ENCODE assay signal across 2 cellular contexts in the genomic region with DNA sequence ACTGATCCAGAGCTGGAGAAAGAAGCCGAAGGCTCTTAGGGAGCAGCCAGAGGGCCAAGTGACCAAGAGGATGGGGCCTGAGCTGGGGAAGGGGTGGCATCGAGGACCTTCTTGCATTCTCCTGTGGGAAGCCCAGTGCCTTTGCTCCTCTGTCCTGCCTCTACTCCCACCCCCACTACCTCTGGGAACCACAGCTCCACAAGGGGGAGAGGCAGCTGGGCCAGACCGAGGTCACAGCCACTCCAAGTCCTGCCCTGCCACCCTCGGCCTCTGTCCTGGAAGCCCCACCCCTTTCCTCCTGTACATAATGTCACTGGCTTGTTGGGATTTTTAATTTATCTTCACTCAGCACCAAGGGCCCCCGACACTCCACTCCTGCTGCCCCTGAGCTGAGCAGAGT.
TF ChIP-seq lines count a peak whose summit lies in the region.

No MANE protein-coding gene starts in this region.

TF ChIP-seq in IMR-90, 13 proteins besides CTCF, POLR2A, EP300 and RAD21:
- TF ChIP-seq MXI1 (IDR thresholded peaks at IDR 0.05; ENCODE audit: borderline replicate concordance, low read depth, low read length): no peak
- TF ChIP-seq, protein P1, sequence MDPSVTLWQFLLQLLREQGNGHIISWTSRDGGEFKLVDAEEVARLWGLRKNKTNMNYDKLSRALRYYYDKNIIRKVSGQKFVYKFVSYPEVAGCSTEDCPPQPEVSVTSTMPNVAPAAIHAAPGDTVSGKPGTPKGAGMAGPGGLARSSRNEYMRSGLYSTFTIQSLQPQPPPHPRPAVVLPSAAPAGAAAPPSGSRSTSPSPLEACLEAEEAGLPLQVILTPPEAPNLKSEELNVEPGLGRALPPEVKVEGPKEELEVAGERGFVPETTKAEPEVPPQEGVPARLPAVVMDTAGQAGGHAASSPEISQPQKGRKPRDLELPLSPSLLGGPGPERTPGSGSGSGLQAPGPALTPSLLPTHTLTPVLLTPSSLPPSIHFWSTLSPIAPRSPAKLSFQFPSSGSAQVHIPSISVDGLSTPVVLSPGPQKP (IDR thresholded peaks at IDR 0.05; ENCODE audit: borderline replicate concordance, low read depth, low read length): no peak
- TF ChIP-seq BHLHE40 (IDR thresholded peaks at IDR 0.05; ENCODE audit: low read depth, low read length): no peak
- no peak for TF ChIP-seq MAFK (IDR thresholded peaks at IDR 0.05; ENCODE audit: low read depth, low read length)
- TF ChIP-seq MAZ (IDR thresholded peaks at IDR 0.05; ENCODE audit: borderline replicate concordance, low read depth, low read length): no peak
- no peak for TF ChIP-seq CHD1 (IDR thresholded peaks at IDR 0.05; ENCODE audit: low read depth, low read length)
- no peak for TF ChIP-seq RFX5 (IDR thresholded peaks at IDR 0.05; ENCODE audit: low read depth, low read length)
- no peak for TF ChIP-seq RCOR1 (IDR thresholded peaks at IDR 0.05; ENCODE audit: insufficient replicate concordance, low read length)
- TF ChIP-seq, protein P2, sequence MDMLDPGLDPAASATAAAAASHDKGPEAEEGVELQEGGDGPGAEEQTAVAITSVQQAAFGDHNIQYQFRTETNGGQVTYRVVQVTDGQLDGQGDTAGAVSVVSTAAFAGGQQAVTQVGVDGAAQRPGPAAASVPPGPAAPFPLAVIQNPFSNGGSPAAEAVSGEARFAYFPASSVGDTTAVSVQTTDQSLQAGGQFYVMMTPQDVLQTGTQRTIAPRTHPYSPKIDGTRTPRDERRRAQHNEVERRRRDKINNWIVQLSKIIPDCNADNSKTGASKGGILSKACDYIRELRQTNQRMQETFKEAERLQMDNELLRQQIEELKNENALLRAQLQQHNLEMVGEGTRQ (IDR thresholded peaks at IDR 0.05; ENCODE audit: low read depth, low read length): no peak
- TF ChIP-seq FOS (IDR thresholded peaks at IDR 0.05; ENCODE audit: low read depth, low read length): no peak
- no peak for TF ChIP-seq CEBPB (IDR thresholded peaks at IDR 0.05; ENCODE audit: low read depth, low read length)
- no peak for TF ChIP-seq SMC3 (IDR thresholded peaks at IDR 0.05; ENCODE audit: low read depth, low read length)
- no peak for TF ChIP-seq NFE2L2 (IDR thresholded peaks at IDR 0.05; ENCODE audit: low read depth, low read length)

TF ChIP-seq in H1, 55 proteins besides CTCF, POLR2A, EP300 and RAD21:
- TF ChIP-seq TBP (IDR thresholded peaks at IDR 0.05; ENCODE audit: low read depth, low read length) (no peak), BACH1 (IDR thresholded peaks at IDR 0.05; ENCODE audit: low read length) (no peak), CEBPB (IDR thresholded peaks at IDR 0.05; ENCODE audit: low read depth, low read length) (no peak), RNF2 (IDR thresholded peaks at IDR 0.05; ENCODE audit: borderline replicate concordance, low read depth, low read length, missing control alignments, poor library complexity, severe bottlenecking) (no peak), MAFK (IDR thresholded peaks at IDR 0.05; ENCODE audit: low read depth, low read length) (no peak), SAP30 (IDR thresholded peaks at IDR 0.05; ENCODE audit: insufficient read depth, insufficient replicate concordance, low read length) (no peak)
